ENCODE assay signal across 8 cellular contexts in the genomic region with DNA sequence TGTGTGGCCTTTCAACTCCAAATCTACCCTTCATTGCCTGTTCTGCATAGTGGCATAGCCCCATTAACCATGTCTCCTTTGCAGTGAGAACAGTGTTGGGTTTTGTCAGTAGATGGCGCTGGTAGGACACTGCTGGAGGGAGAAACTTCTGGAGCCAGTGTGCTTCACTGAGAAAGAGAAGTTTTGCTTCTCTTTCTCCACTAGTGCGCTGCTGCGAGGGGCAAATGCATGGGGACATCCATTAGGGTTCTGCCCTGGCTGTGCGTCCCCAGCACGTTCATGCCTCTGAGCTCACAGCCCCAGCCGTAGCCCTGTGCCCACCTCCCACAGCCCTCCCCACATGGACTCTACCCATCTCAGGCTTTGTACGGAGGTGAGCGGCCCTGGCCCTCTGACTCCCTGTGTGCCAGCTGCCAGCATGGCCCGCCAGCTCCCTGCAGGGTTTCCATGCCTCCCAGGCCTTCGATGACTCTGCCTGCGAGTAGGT. TPM values are rescaled to one million over a fixed set of nuclear protein-coding genes. Genes with fewer than 3 reads are reported as not detected.
DNase-seq lines count a peak whose midpoint lies in the region; ATAC-seq and TF ChIP-seq lines count a peak whose summit lies in the region.

No MANE protein-coding gene starts in this region.

- H4K20me1 ChIP-seq in GM23248 (ENCODE audit: insufficient read depth) = no peaks in the 10 kb centered on the region

- H3K9me2 ChIP-seq in GM23248 (ENCODE audit: insufficient read depth) = no peaks in the 10 kb centered on the region

- TF ChIP-seq CTCF in AG10803 (conservative IDR thresholded peaks at IDR 0.05; ENCODE audit: low read length) = peak; percentile 93

- H2AFZ ChIP-seq in GM23248 = no peak overlapping the region

- in situ Hi-C loops in GM23248 (cut with MboI) = loop anchor here (10.0 kb wide), 2 partner anchors 232 to 342 kb away; no protein-coding TSS in a partner anchor

- H3K79me2 ChIP-seq in GM23248 (ENCODE audit: insufficient read depth) = no peaks in the 10 kb centered on the region

- H3F3A ChIP-seq in GM23248 (ENCODE audit: insufficient read depth) = no peaks in the 10 kb centered on the region

- intact Hi-C loops in left colon (cut with DNase I, micrococcal nuclease) = loop anchor here in 1 of 2 donors (10.0 kb wide), 2 partner anchors 52 to 232 kb away; partner anchors contain the start of gene RIMS3

- ATAC-seq in left colon (peak; percentile 77), GM18868 (IDR thresholded peaks at IDR 0.05; ENCODE audit: unreplicated experiment) (no peak)

- H3K9me3 ChIP-seq in GM23248 (ENCODE audit: low read depth) = no peaks in the 10 kb centered on the region

- H3K9ac ChIP-seq in GM23248 = no peak overlapping the region

- WGBS in GM23248 (ENCODE audit: low coverage in 1 of 2, low lambda C conversion rate in 2 of 2, missing lambda C conversion rate in 2 of 2), 2 experiments = 19 to 23% methylated on average over 11 of the region's 11 CpGs

- no peak overlapping the region for H3K27ac ChIP-seq in GM23248

- H3K36me3 ChIP-seq in GM23248 (ENCODE audit: low read depth) = no peaks in the 10 kb centered on the region

- DNase-seq in AG10803 (ENCODE audit: low read depth) (peak; percentile 46), GM23248 (peak; percentile 74), NCI-H2227 (lab: John Stamatoyannopoulos, UW; ENCODE audit: unreplicated experiment) (peak; percentile 63), left colon (peak; percentile 64 to 75)
- peak; percentile 36 to 54 (median 40) for DNase-seq in activated CD4-positive, CD25-positive, alpha-beta regulatory T cell (lab: John Stamatoyannopoulos, UW)
- peak; percentile 58 for DNase-seq in central memory CD4-positive, alpha-beta T cell
- DNase-seq in stimulated activated CD4-positive, alpha-beta T cell treated with anti-CD3 and anti-CD28 coated beads, Interleukin-4, amount 100 ng/mL, for 4 hours = peak; percentile 50 to 64

- no peak overlapping the region for H3K4me2 ChIP-seq in GM23248 (ENCODE audit: unreplicated experiment)

- no peaks in the 10 kb centered on the region for H3K4me1 ChIP-seq in GM23248 (ENCODE audit: insufficient read depth)

- H3K27me3 ChIP-seq in GM23248 (replicated peaks; ENCODE audit: insufficient read depth) = peaks cover 4% of the 10 kb centered on the region

- H3K4me3 ChIP-seq in AG10803 (ENCODE audit: low read length) (no peak overlapping the region), GM23248 (no peak overlapping the region)

RNA-seq across cellular contexts. Expression of gene RIMS3, which starts 53.1 kb away (rescaled TPM):
- total RNA-seq in GM23248 (2014; rRNA removed; shearing (Covaris generic)) = 0.25 TPM in 1 of 2 replicates, not detected in the other
- 0.08 and 0.18 TPM in 2 replicates for polyA plus RNA-seq in GM23248 (2016; fragmentation: Nextera tagmentation; extraction: Ambion mirVana)
- total RNA-seq in left colon = 10 to 100 TPM in 1 of 2 donors, 1 to 10 TPM in 1; 6.4 to 15.6 TPM
